Comparison of ENCODE assay signal across 1 cellular context in genomic region chr1:31238612-31238985, GRCh38.
TF ChIP-seq lines count a peak whose summit lies in the region.

No MANE protein-coding gene starts in this region.

TF ChIP-seq in HepG2, 621 proteins besides CTCF, POLR2A, EP300 and RAD21:
- 0 out of 2 replicates have a peak, but pooled peaks have one; percentile 71 for TF ChIP-seq FOXO4 (CRISPR knock-in tag; conservative IDR thresholded peaks at IDR 0.05)
- TF ChIP-seq SRSF1 (optimal IDR thresholded peaks at IDR 0.05; ENCODE audit: low read depth, low read length) = no peak
- no peak for TF ChIP-seq ZNF704 (CRISPR knock-in tag; IDR thresholded peaks at IDR 0.05; ENCODE audit: borderline replicate concordance)
- no peak for TF ChIP-seq ZNF772 (CRISPR knock-in tag; IDR thresholded peaks at IDR 0.05)
- TF ChIP-seq NFKB2 (CRISPR knock-in tag; IDR thresholded peaks at IDR 0.05; ENCODE audit: borderline replicate concordance) = no peak
- no peak for TF ChIP-seq TFDP2 (CRISPR knock-in tag; IDR thresholded peaks at IDR 0.05)
- TF ChIP-seq ZNF616 (CRISPR knock-in tag; IDR thresholded peaks at IDR 0.05; ENCODE audit: low read depth) = no peak
- no peak for TF ChIP-seq ZNF788 (CRISPR knock-in tag; IDR thresholded peaks at IDR 0.05; ENCODE audit: borderline replicate concordance)
- peak; percentile 23; the same call in 1 of the 2 replicates for TF ChIP-seq ARID4A (CRISPR knock-in tag; IDR thresholded peaks at IDR 0.05; ENCODE audit: borderline replicate concordance)
